9 cellular contexts compared by ENCODE assay signal in the genomic region with DNA sequence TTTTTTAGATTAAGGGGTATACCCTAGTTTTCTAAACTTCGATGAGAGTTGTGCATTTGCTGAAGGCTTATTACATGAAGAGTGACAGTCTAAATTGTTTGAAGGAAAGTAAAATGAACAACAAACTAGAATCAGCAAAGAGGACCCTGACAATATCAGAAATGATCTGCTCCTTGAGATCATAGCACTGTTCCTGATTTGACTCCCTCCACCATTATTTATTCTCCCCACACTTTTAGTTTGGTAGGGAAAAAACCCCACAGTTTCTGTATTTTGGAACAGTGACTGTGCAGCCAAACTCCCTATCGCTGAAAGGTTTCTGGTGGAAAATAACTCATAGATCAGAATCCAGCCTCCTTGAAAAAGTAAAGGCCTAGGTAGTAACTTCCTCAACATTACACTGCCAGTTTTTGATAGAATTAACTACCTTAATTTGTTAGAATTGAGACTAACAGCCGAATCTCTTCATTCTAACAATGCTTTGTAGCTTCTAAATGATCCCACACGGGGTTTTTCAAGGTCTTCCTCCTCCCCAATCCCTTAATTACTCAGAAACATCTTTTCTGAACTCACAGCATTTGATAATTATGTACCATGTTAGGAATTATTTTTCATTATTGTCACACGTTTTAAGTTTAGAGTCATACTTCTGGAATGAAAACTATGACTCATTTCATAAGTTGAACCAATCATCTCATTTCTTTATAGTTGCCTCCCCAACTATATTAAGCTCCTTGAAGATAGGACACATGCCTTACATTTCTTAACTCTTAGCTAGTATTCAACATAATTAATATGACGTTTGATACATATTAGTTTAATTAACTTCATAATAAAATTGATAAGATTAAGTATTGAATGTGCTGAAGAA. TPM values are rescaled to one million over a fixed set of nuclear protein-coding genes. Genes with fewer than 3 reads are reported as not detected.
DNase-seq lines count a peak whose midpoint lies in the region; ATAC-seq and TF ChIP-seq lines count a peak whose summit lies in the region.
"Had no signal": no experiment of that assay in that cellular context is flagged by ENCODE, and none has a peak within 500 bp of the region (broad histone marks: within the 10 kb centered on the region; RNA-seq: fewer than 3 reads in every experiment).

No MANE protein-coding gene starts in this region.

- H3K27me3 Mint-ChIP-seq in T-helper 1 cell treated with Interleukin-12 subunit alpha and Interleukin-12 subunit beta and Interleukin-4 antibody, amounts not matched to agents 30 μg/mL and 1 μg/mL, for 36 hours (ENCODE audit: low read depth), result no peaks in the 10 kb centered on the region
- no peaks in the 10 kb centered on the region for H3K27me3 Mint-ChIP-seq in stimulated activated naive B cell treated with anti-CD40 and anti-IgM and Interleukin-4, amounts not matched to agents 10 μg/mL and 1 μg/mL and 100 μg/mL, for 72 hours

- no peak for TF ChIP-seq CTCF in omental fat pad (IDR thresholded peaks at IDR 0.05)

- no peaks in the 10 kb centered on the region for H3K9me3 Mint-ChIP-seq in T-helper 1 cell treated with Interleukin-12 subunit alpha and Interleukin-12 subunit beta and Interleukin-4 antibody, amounts not matched to agents 30 μg/mL and 1 μg/mL, for 36 hours
- no peaks in the 10 kb centered on the region for H3K9me3 Mint-ChIP-seq in stimulated activated naive B cell treated with anti-CD40 and anti-IgM and Interleukin-4, amounts not matched to agents 10 μg/mL and 1 μg/mL and 100 μg/mL, for 72 hours

- peak overlapping the region; percentile 88 for H3K27ac Mint-ChIP-seq in T-helper 1 cell treated with Interleukin-12 subunit alpha and Interleukin-12 subunit beta and Interleukin-4 antibody, amounts not matched to agents 30 μg/mL and 1 μg/mL, for 36 hours
- peak overlapping the region; percentile 43 for H3K27ac Mint-ChIP-seq in stimulated activated naive B cell treated with anti-CD40 and anti-IgM and Interleukin-4, amounts not matched to agents 10 μg/mL and 1 μg/mL and 100 μg/mL, for 72 hours

- H3K4me1 Mint-ChIP-seq in T-helper 1 cell treated with Interleukin-12 subunit alpha and Interleukin-12 subunit beta and Interleukin-4 antibody, amounts not matched to agents 30 μg/mL and 1 μg/mL, for 36 hours (ENCODE audit: low read depth), result peaks cover 54% of the 10 kb centered on the region
- H3K4me1 Mint-ChIP-seq in stimulated activated naive B cell treated with anti-CD40 and anti-IgM and Interleukin-4, amounts not matched to agents 10 μg/mL and 1 μg/mL and 100 μg/mL, for 72 hours, result peaks cover 24 to 57% of the 10 kb centered on the region in 2 donors

- peaks cover 58% of the 10 kb centered on the region for H3K36me3 Mint-ChIP-seq in T-helper 1 cell treated with Interleukin-12 subunit alpha and Interleukin-12 subunit beta and Interleukin-4 antibody, amounts not matched to agents 30 μg/mL and 1 μg/mL, for 36 hours (ENCODE audit: low read depth)
- H3K36me3 Mint-ChIP-seq in stimulated activated naive B cell treated with anti-CD40 and anti-IgM and Interleukin-4, amounts not matched to agents 10 μg/mL and 1 μg/mL and 100 μg/mL, for 72 hours, result peaks cover 34 to 37% of the 10 kb centered on the region in 2 donors

- DNase-seq in SIG-M5 treated with dmso at 0.1 percent for 504 hours (lab: John Stamatoyannopoulos, UW; ENCODE audit: unreplicated experiment) (peak; percentile 46), SIG-M5 (lab: John Stamatoyannopoulos, UW) (no peak), fibroblast of peridontal ligament (ENCODE audit: extremely low read depth) (peak; percentile 76), omental fat pad (ENCODE audit: low spot score) (no peak), KG1 (lab: John Stamatoyannopoulos, UW) (no peak)
- no peak for DNase-seq in stimulated activated naive B cell treated with anti-CD40 and anti-IgM and Interleukin-4, amounts not matched to agents 10 μg/mL and 1 μg/mL and 100 μg/mL, for 72 hours
- DNase-seq: NCI-H1417 treated with DMSO at 0.1 percent for 48 hours had no signal

- no peak for ATAC-seq in stimulated activated naive B cell treated with anti-CD40 and anti-IgM and Interleukin-4, amounts not matched to agents 10 μg/mL and 1 μg/mL and 100 μg/mL, for 72 hours (replicated peaks)
- no peak for ATAC-seq in omental fat pad (ENCODE audit: low FRiP score)
- no peak for ATAC-seq in GM19395 (IDR thresholded peaks at IDR 0.05; ENCODE audit: unreplicated experiment)

- peak overlapping the region; percentile 86 for H3K4me3 Mint-ChIP-seq in T-helper 1 cell treated with Interleukin-12 subunit alpha and Interleukin-12 subunit beta and Interleukin-4 antibody, amounts not matched to agents 30 μg/mL and 1 μg/mL, for 36 hours
- H3K4me3 Mint-ChIP-seq in stimulated activated naive B cell treated with anti-CD40 and anti-IgM and Interleukin-4, amounts not matched to agents 10 μg/mL and 1 μg/mL and 100 μg/mL, for 72 hours, result peak overlapping the region; percentile 68 to 75

RNA-seq across cellular contexts. Expression of a gene that starts 2.9 kb away (rescaled TPM):
- total RNA-seq in omental fat pad, result 100 to 1,000 TPM; 393 to 814 (median 535) TPM

RNA-seq across cellular contexts. Expression of a gene that starts 11.5 kb away (rescaled TPM):
- total RNA-seq in omental fat pad, result 100 to 1,000 TPM; 263 to 352 (median 318) TPM

RNA-seq across cellular contexts. Expression of a gene that starts 30.7 kb away (rescaled TPM):
- 1 to 10 TPM; 2.6 to 8.5 (median 2.9) TPM for total RNA-seq in omental fat pad

Comparison
In these comparisons a context has a peak if more than half of its experiments do, and no peak if none do; other contexts are left out.
1. DNase-seq: peak in SIG-M5 treated with dmso at 0.1 percent for 504 hours (single experiment) and fibroblast of peridontal ligament (single experiment); none in SIG-M5 (single experiment), stimulated activated naive B cell treated with anti-CD40 and anti-IgM and Interleukin-4, amounts not matched to agents 10 μg/mL and 1 μg/mL and 100 μg/mL, for 72 hours (single experiment), omental fat pad (single experiment) and KG1 (single experiment).